In the genomic region with DNA sequence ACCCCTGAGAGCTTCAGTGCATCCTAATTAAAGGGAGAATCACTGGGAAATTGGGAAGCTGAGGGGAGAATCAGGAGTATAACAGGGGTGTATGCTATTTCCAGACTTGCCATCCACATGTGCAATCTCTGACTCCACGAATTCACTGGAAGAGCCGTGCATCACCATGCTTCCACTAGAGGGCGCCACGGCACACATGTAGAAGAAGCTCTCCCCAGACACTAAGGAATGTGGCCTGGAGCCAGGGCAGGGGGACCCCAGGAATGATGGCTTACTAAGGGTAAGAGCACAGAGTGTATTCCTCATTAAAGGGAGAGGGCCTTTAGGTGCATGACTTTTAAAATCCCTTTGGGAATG, we compare ENCODE assay signal across 8 cellular contexts.
A peak's percentile ranks its signal among the peaks of the same experiment; 100 is the strongest.
DNase-seq lines count a peak whose midpoint lies in the region; ATAC-seq and TF ChIP-seq lines count a peak whose summit lies in the region.

No MANE protein-coding gene starts in this region.

- no peak overlapping the region for H2AFZ ChIP-seq in MM.1S (ENCODE audit: low read length)

- no peaks in the 10 kb centered on the region for H3F3A ChIP-seq in MM.1S (ENCODE audit: insufficient read depth, low read length)

- no peaks in the 10 kb centered on the region for H3K9me2 ChIP-seq in MM.1S (replicated peaks; ENCODE audit: insufficient read depth, low read length)

- H3K4me3 Mint-ChIP-seq in brain, result no peak overlapping the region

- no peaks in the 10 kb centered on the region for H3K36me3 ChIP-seq in MM.1S (replicated peaks; ENCODE audit: insufficient read depth, low read length)

- no peak overlapping the region for H3K4me3 ChIP-seq in MM.1S (ENCODE audit: low read length)

- no peak for ATAC-seq in HG02571 (IDR thresholded peaks at IDR 0.05; ENCODE audit: unreplicated experiment)

- H3K27ac Mint-ChIP-seq in brain, result peak overlapping the region in 4 of 5 experiments; percentile 0 to 70 (median 15)

- no peaks in the 10 kb centered on the region for H3K79me2 ChIP-seq in MM.1S (ENCODE audit: low read length)

- no peaks in the 10 kb centered on the region for H3K27me3 ChIP-seq in MM.1S (replicated peaks; ENCODE audit: insufficient read depth, low read length)

- H3K9me3 Mint-ChIP-seq in brain, result peaks cover 0 to 4% (median 0%) of the 10 kb centered on the region in 5 experiments

- peaks cover 18% of the 10 kb centered on the region for H3K27me3 Mint-ChIP-seq in brain

- no peak overlapping the region for H3K27ac ChIP-seq in MM.1S (ENCODE audit: low read length)

- no peak overlapping the region for H3K4me2 ChIP-seq in MM.1S (ENCODE audit: low read depth, low read length)

- peak; percentile 15 for DNase-seq in DMS79 treated with DMSO at 0.1 percent for 48 hours (lab: John Stamatoyannopoulos, UW)
- no peak for DNase-seq in DMS79 (lab: John Stamatoyannopoulos, UW)
- peak; percentile 22 for DNase-seq in MM.1S
- peak in 4 of 5 donors; percentile 19 to 52 (median 31) for DNase-seq in T-helper 1 cell
- peak; percentile 77 for DNase-seq in iris pigment epithelial cell (ENCODE audit: low read depth)
- DNase-seq in stimulated activated CD4-positive, alpha-beta T cell treated with anti-CD3 and anti-CD28 coated beads, Interleukin-15, amount 100 ng/mL, for 48 hours (ENCODE audit: low read depth in 2 of 2), result peak; percentile 20 to 51

- peaks cover 31% of the 10 kb centered on the region for H3K4me1 Mint-ChIP-seq in brain

- no peaks in the 10 kb centered on the region for H3K4me1 ChIP-seq in MM.1S (ENCODE audit: low read length)

- peak; percentile 69 for TF ChIP-seq CTCF in MM.1S (IDR thresholded peaks at IDR 0.05; ENCODE audit: low read length)
- peak; percentile 71 to 93 for TF ChIP-seq CTCF in brain (conservative IDR thresholded peaks at IDR 0.05)

- H3K9ac ChIP-seq in MM.1S (ENCODE audit: low read length), result no peak overlapping the region

- H3K9me3 ChIP-seq in MM.1S (replicated peaks; ENCODE audit: insufficient read depth, low read length), result no peaks in the 10 kb centered on the region

- H3K36me3 Mint-ChIP-seq in brain, result no peaks in the 10 kb centered on the region

- H4K20me1 ChIP-seq in MM.1S (ENCODE audit: insufficient read depth, low read length), result no peaks in the 10 kb centered on the region
